In the genomic region with DNA sequence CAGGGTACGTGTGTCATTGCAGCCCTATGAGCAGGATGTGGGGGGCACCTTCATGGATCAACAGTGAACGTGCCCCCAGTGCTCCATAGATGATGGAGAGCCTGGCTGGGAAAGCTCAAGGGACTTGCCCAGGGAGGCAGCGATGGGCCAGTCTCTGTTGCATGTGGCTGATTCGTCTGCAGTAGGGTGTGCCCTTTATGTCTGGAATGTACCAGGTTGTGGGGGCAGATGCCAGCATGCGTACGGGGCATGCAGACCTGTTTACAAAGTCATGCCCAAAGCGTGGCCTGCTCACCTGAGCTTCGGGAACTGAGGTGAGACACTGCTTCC, we compare ENCODE assay signal across 20 cellular contexts.
DNase-seq lines count a peak whose midpoint lies in the region; ATAC-seq, FAIRE-seq and TF ChIP-seq lines count a peak whose summit lies in the region.
"Had no signal": no experiment of that assay in that cellular context is flagged by ENCODE, and none has a peak within 500 bp of the region (broad histone marks: within the 10 kb centered on the region; RNA-seq: fewer than 3 reads in every experiment).

No MANE protein-coding gene starts in this region.

- H3K27ac ChIP-seq in DND-41 (ENCODE audit: low read length), result peak overlapping the region; percentile 67; the same call in 1 of the 2 replicates
- H3K27ac ChIP-seq in KOPT-K1 (ENCODE audit: low read depth, low read length, poor library complexity, severe bottlenecking), result peak overlapping the region; percentile 34
- no peak overlapping the region for H3K27ac ChIP-seq in kidney (ENCODE audit: low read depth in 2 of 2, low read length in 2 of 2)
- H3K27ac ChIP-seq in stomach, result peak overlapping the region in 1 of 5 donors; percentile 60
- H3K27ac ChIP-seq: HL-60, RWPE1 had no signal

- TF ChIP-seq POLR2A in stomach (IDR thresholded peaks at IDR 0.05), result no peak

- no peak overlapping the region for H3K4me2 ChIP-seq in DND-41 (ENCODE audit: insufficient read depth, low read length)

- no peak for TF ChIP-seq EP300 in stomach (IDR thresholded peaks at IDR 0.05)

- H3K4me3 Mint-ChIP-seq in T-helper 17 cell, result no peak overlapping the region
- H3K4me3 Mint-ChIP-seq: CD4-positive, CD25-positive, alpha-beta regulatory T cell had no signal

- H2AFZ ChIP-seq in DND-41 (ENCODE audit: low read depth, low read length), result no peak overlapping the region

- H3K4me1 Mint-ChIP-seq in T-helper 17 cell, result peaks cover 7% of the 10 kb centered on the region

- peaks cover 5% of the 10 kb centered on the region for H3K36me3 Mint-ChIP-seq in T-helper 17 cell (ENCODE audit: low read depth)

- intact Hi-C loops in kidney (cut with DNase I), result loop anchor here (10.0 kb wide), 2 partner anchors 98 to 128 kb away; no protein-coding TSS in a partner anchor
- intact Hi-C loops in stomach (cut with DNase I; ENCODE audit: low total_unique reads), result loop anchor here (5.0 kb wide), 1 partner anchor 90 kb away; no protein-coding TSS in a partner anchor

- no peak overlapping the region for H3K27ac Mint-ChIP-seq in T-helper 17 cell

- H3K9ac ChIP-seq in DND-41 (ENCODE audit: low read depth, low read length) (no peak overlapping the region), kidney (ENCODE audit: low read length in 2 of 2) (no peak overlapping the region)

- no peak for TF ChIP-seq CTCF in DND-41 (IDR thresholded peaks at IDR 0.05; ENCODE audit: borderline replicate concordance, extremely low read depth, low read length, poor library complexity, severe bottlenecking)
- no peak for TF ChIP-seq CTCF in kidney (IDR thresholded peaks at IDR 0.05; ENCODE audit: borderline replicate concordance, extremely low read depth, insufficient read depth)
- no peak for TF ChIP-seq CTCF in stomach (IDR thresholded peaks at IDR 0.05)

- DNase-seq in DND-41 (no peak), kidney (peak; percentile 78), stomach (peak; percentile 55), T-helper 17 cell (no peak), HuH-7.5 (ENCODE audit: low spot score) (no peak)
- DNase-seq: CD4-positive, CD25-positive, alpha-beta regulatory T cell; DMS79; KG1; NCI-H1105; NCI-H146; NCI-H2029; NCI-H2227 treated with DMSO at 0.1 percent for 48 hours; NCI-H510A; SHP77 treated with DMSO at 0.1 percent for 48 hours had no signal

- FAIRE-seq in kidney (lab: Jason Lieb, UNC), result no peak
- FAIRE-seq: HepG2 had no signal

- H3K79me2 ChIP-seq in DND-41 (ENCODE audit: insufficient read depth, low read length), result no peaks in the 10 kb centered on the region

- 40 to 92% (median 65%) methylated on average over 2 to 8 of the region's 8 CpGs for WGBS in stomach, 5 donors

- H3K27me3 ChIP-seq in DND-41 (ENCODE audit: insufficient read depth, low read length, poor library complexity) (no peaks in the 10 kb centered on the region), stomach (no peaks in the 10 kb centered on the region)

- no peaks in the 10 kb centered on the region for H3K27me3 Mint-ChIP-seq in T-helper 17 cell
- H3K27me3 Mint-ChIP-seq: CD4-positive, CD25-positive, alpha-beta regulatory T cell had no signal

- H3K36me3 ChIP-seq in DND-41 (ENCODE audit: insufficient read depth, low read length) (peaks cover 73% of the 10 kb centered on the region), KOPT-K1 (ENCODE audit: insufficient read depth, low read length) (peaks cover 100% of the 10 kb centered on the region), kidney (ENCODE audit: control insufficient read depth in 1 of 2, insufficient read depth in 2 of 2, low read length in 2 of 2) (peaks cover 11 to 25% of the 10 kb centered on the region in 2 donors), stomach (peaks cover 49 to 92% (median 83%) of the 10 kb centered on the region in 4 donors)

- H3K4me3 ChIP-seq in DND-41 (ENCODE audit: low read depth in 1 of 2, low read length in 2 of 2), result no peak overlapping the region
- no peak overlapping the region for H3K4me3 ChIP-seq in kidney (ENCODE audit: low read length in 2 of 2)
- no peak overlapping the region for H3K4me3 ChIP-seq in stomach
- H3K4me3 ChIP-seq: HAP-1 had no signal

- H4K20me1 ChIP-seq in DND-41 (ENCODE audit: insufficient read depth, low read length), result no peaks in the 10 kb centered on the region

- H3K4me1 ChIP-seq in DND-41 (ENCODE audit: insufficient read depth, low read length), result 0 out of 2 replicates have a peak, but pooled peaks cover 4% of the 10 kb centered on the region
- peaks cover 0 to 5% of the 10 kb centered on the region in 2 donors for H3K4me1 ChIP-seq in kidney (ENCODE audit: control insufficient read depth in 1 of 2, insufficient read depth in 1 of 2, low read depth in 1 of 2, low read length in 2 of 2)
- peaks cover 7 to 36% (median 24%) of the 10 kb centered on the region in 4 donors for H3K4me1 ChIP-seq in stomach
- H3K4me1 ChIP-seq: HAP-1 had no signal

- ATAC-seq in DND-41 (ENCODE audit: insufficient read depth, low read depth) (no peak), T-helper 17 cell (no peak), GM18519 (IDR thresholded peaks at IDR 0.05; ENCODE audit: low FRiP score, unreplicated experiment) (no peak)

- no peaks in the 10 kb centered on the region for H3K9me3 ChIP-seq in DND-41 (ENCODE audit: insufficient read depth, low read length, severe bottlenecking)
- H3K9me3 ChIP-seq in KOPT-K1 (ENCODE audit: insufficient read depth, low read length, poor library complexity, severe bottlenecking), result no peaks in the 10 kb centered on the region
- H3K9me3 ChIP-seq in kidney (ENCODE audit: control insufficient read depth in 1 of 2, low read length in 2 of 2), result no peaks in the 10 kb centered on the region
- no peaks in the 10 kb centered on the region for H3K9me3 ChIP-seq in stomach
- H3K9me3 ChIP-seq in T-helper 17 cell (ENCODE audit: control insufficient read depth, low read length, poor library complexity, severe bottlenecking), result no peaks in the 10 kb centered on the region
- H3K9me3 ChIP-seq: HAP-1 had no signal

Comparison
In these comparisons a context has a peak if more than half of its experiments do, and no peak if none do; other contexts are left out.
1. DNase-seq: peak in kidney (single experiment) and stomach (single experiment); none in DND-41 (single experiment), T-helper 17 cell (0 of 3) and HuH-7.5 (single experiment).
2. H3K27ac ChIP-seq: peak in DND-41 (single experiment) and KOPT-K1 (single experiment); none in kidney (0 of 2).